8 cellular contexts compared by ENCODE assay signal in the genomic region with DNA sequence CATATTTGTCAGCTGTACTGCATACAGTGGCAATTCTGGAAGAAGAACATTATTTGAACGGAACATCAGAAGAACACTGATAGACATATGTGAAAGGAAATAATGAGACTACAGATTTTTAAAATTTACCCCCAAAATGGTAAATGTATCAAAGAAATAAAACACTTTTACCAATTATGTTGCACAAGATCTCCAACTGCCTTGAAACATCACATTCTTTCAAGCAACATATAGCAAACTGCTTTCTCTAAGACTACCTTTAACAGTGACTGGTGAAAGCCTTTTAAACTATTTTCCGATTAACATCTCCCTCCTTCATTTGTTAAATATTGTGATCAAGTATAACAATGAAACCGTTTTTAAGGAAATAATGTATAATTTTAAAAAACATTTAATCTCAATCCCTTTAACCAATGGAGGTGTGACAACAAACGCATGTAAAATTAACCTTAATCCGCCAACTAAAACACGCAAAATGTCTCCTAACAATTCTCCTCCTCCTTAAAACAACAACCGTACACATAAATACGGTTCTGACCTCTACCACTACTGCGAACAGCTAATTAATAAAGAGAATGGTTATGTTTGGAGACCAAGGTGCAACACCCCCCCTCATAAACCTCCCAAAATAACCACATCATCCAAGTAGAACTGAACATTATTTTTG. TPM values are rescaled to one million over a fixed set of nuclear protein-coding genes. Genes with fewer than 3 reads are reported as not detected.
DNase-seq lines count a peak whose midpoint lies in the region; ATAC-seq and TF ChIP-seq lines count a peak whose summit lies in the region.

No MANE protein-coding gene starts in this region.

- H3K9me3 ChIP-seq in left ventricle myocardium inferior (replicated peaks) (no peaks in the 10 kb centered on the region), vagina (no peaks in the 10 kb centered on the region)

- H3K4me3 Mint-ChIP-seq in brain = peak overlapping the region; percentile 95 to 100 (median 97)

- H3K4me1 ChIP-seq in left ventricle myocardium inferior (peaks cover 78% of the 10 kb centered on the region), vagina (peaks cover 46% of the 10 kb centered on the region)

- no peaks in the 10 kb centered on the region for H3K9me3 Mint-ChIP-seq in brain

- H3K27ac ChIP-seq in left ventricle myocardium inferior (replicated peaks) = peak overlapping the region; percentile 99
- peak overlapping the region; percentile 99 for H3K27ac ChIP-seq in vagina

- peak overlapping the region; percentile 98 to 100 (median 99) for H3K27ac Mint-ChIP-seq in brain

- H3K4me3 ChIP-seq in left ventricle myocardium inferior (peak overlapping the region; percentile 98), vagina (peak overlapping the region; percentile 77 to 97)

- intact Hi-C loops in left ventricle myocardium inferior (cut with micrococcal nuclease) = no loop called here
- intact Hi-C loops in Right ventricle myocardium inferior (cut with DNase I) = loop anchor here (2.0 kb wide), 1 partner anchor 121 kb away; a partner anchor contains a TSS
- intact Hi-C loops in vagina (cut with DNase I) = loop anchor here (2.0 kb wide), 1 partner anchor 65 kb away; no protein-coding TSS in a partner anchor

- no peaks in the 10 kb centered on the region for H3K36me3 ChIP-seq in left ventricle myocardium inferior
- no peaks in the 10 kb centered on the region for H3K36me3 ChIP-seq in vagina

- peaks cover 52% of the 10 kb centered on the region for H3K4me1 Mint-ChIP-seq in brain

- H3K27me3 Mint-ChIP-seq in brain = peaks cover 16% of the 10 kb centered on the region

- TF ChIP-seq POLR2A in vagina (IDR thresholded peaks at IDR 0.05) = no peak

- H3K27me3 ChIP-seq in left ventricle myocardium inferior (ENCODE audit: low read depth) = no peaks in the 10 kb centered on the region
- no peaks in the 10 kb centered on the region for H3K27me3 ChIP-seq in vagina

- DNase-seq in left ventricle myocardium inferior (no peak), Right ventricle myocardium inferior (ENCODE audit: missing footprints) (no peak), medulla oblongata (ENCODE audit: extremely low spot score) (peak; percentile 66), vagina (ENCODE audit: extremely low spot score in 2 of 2) (no peak)

- no peak for TF ChIP-seq CTCF in left ventricle myocardium inferior (IDR thresholded peaks at IDR 0.05; ENCODE audit: borderline replicate concordance)
- TF ChIP-seq CTCF in brain (conservative IDR thresholded peaks at IDR 0.05) = no peak
- TF ChIP-seq CTCF in vagina (IDR thresholded peaks at IDR 0.05) = no peak

- ATAC-seq in Right ventricle myocardium inferior (no peak), GM19397 (IDR thresholded peaks at IDR 0.05; ENCODE audit: unreplicated experiment) (no peak), GM21515 (IDR thresholded peaks at IDR 0.05; ENCODE audit: unreplicated experiment) (no peak), HG02623 (IDR thresholded peaks at IDR 0.05; ENCODE audit: unreplicated experiment) (no peak)

- H3K36me3 Mint-ChIP-seq in brain = peaks cover 22% of the 10 kb centered on the region

RNA-seq across cellular contexts. Expression of a gene that starts 2.4 kb away (rescaled TPM):
- total RNA-seq in left ventricle myocardium inferior (34.7 TPM), Right ventricle myocardium inferior (35.6 TPM), vagina (35.8 TPM)
- polyA plus RNA-seq in brain (ENCODE audit: insufficient read depth, low read depth, low replicate concordance) = 30.1 TPM
